13 cellular contexts compared by ENCODE assay signal in genomic region chr14:104739546-104740516, GRCh38. TPM values are rescaled to one million over a fixed set of nuclear protein-coding genes. Genes with fewer than 3 reads are reported as not detected.
A peak's percentile ranks its signal among the peaks of the same experiment; 100 is the strongest.
DNase-seq lines count a peak whose midpoint lies in the region; ATAC-seq, FAIRE-seq and TF ChIP-seq lines count a peak whose summit lies in the region.
"Had no signal": no experiment of that assay in that cellular context is flagged by ENCODE, and none has a peak within 500 bp of the region (broad histone marks: within the 10 kb centered on the region; RNA-seq: fewer than 3 reads in every experiment).

No MANE protein-coding gene starts in this region.

- H3K27ac ChIP-seq in HEK293 (ENCODE audit: extremely low read depth, low read depth, low read length): no peak overlapping the region
- peak overlapping the region; percentile 91 to 96 (median 95) for H3K27ac ChIP-seq in gastrocnemius medialis

- H3K27ac Mint-ChIP-seq in activated CD8-positive, alpha-beta memory T cell treated with anti-CD3 and anti-CD28 coated beads, Interleukin-2, amount 10 ng/mL, durations not matched to agents 7 days and 5 days: no peak overlapping the region

- no peak overlapping the region for H3K4me3 Mint-ChIP-seq in activated CD8-positive, alpha-beta memory T cell treated with anti-CD3 and anti-CD28 coated beads, Interleukin-2, amount 10 ng/mL, durations not matched to agents 7 days and 5 days
- H3K4me3 Mint-ChIP-seq: CD8-positive, alpha-beta memory T cell had no signal

- no peaks in the 10 kb centered on the region for H3K36me3 ChIP-seq in HEK293 (ENCODE audit: control insufficient read depth in 2 of 2, insufficient read depth in 1 of 2, low read length in 2 of 2)
- peaks cover 29% of the 10 kb centered on the region for H3K36me3 ChIP-seq in bronchial epithelial cell (ENCODE audit: control insufficient read depth, insufficient read depth, low read length)
- peaks cover 0 to 46% of the 10 kb centered on the region in 2 donors for H3K36me3 ChIP-seq in gastrocnemius medialis

- TF ChIP-seq POLR2A in gastrocnemius medialis (IDR thresholded peaks at IDR 0.05): no peak

- H3K4me3 ChIP-seq in HEK293 (ENCODE audit: low read depth, low read length) (no peak overlapping the region), bronchial epithelial cell (ENCODE audit: low read depth, low read length) (no peak overlapping the region), gastrocnemius medialis (no peak overlapping the region)

- H3K27me3 Mint-ChIP-seq in activated CD8-positive, alpha-beta memory T cell treated with anti-CD3 and anti-CD28 coated beads, Interleukin-2, amount 10 ng/mL, durations not matched to agents 7 days and 5 days: no peaks in the 10 kb centered on the region
- H3K27me3 Mint-ChIP-seq: CD8-positive, alpha-beta memory T cell had no signal

- DNase-seq in NCI-H146 treated with DMSO at 0.1 percent for 48 hours (lab: John Stamatoyannopoulos, UW; ENCODE audit: unreplicated experiment): peak; percentile 48
- no peak for DNase-seq in bronchial epithelial cell (ENCODE audit: low read depth)
- no peak for DNase-seq in gastrocnemius medialis
- no peak for DNase-seq in NCI-H187 treated with DMSO at 0.1 percent for 48 hours (lab: John Stamatoyannopoulos, UW)
- DNase-seq in activated CD8-positive, alpha-beta memory T cell treated with anti-CD3 and anti-CD28 coated beads, Interleukin-2, amount 10 ng/mL, durations not matched to agents 7 days and 5 days: no peak
- DNase-seq: CD8-positive, alpha-beta memory T cell; KBM-7; NCI-H1694 treated with DMSO at 0.1 percent for 48 hours; NCI-H774; SHP77 treated with DMSO at 0.1 percent for 48 hours had no signal

- in situ Hi-C loops in gastrocnemius medialis (cut with MboI; ENCODE audit: low sequenced_read_pairs in 4 of 4): no loop called here

- no peaks in the 10 kb centered on the region for H3K9me3 Mint-ChIP-seq in activated CD8-positive, alpha-beta memory T cell treated with anti-CD3 and anti-CD28 coated beads, Interleukin-2, amount 10 ng/mL, durations not matched to agents 7 days and 5 days (ENCODE audit: low read depth)
- H3K9me3 Mint-ChIP-seq: CD8-positive, alpha-beta memory T cell had no signal

- H3K4me1 ChIP-seq in HEK293 (ENCODE audit: control insufficient read depth, insufficient read depth, low read length) (no peaks in the 10 kb centered on the region), gastrocnemius medialis (peaks cover 27% of the 10 kb centered on the region in 2 donors)

- peak; percentile 94 for FAIRE-seq in bronchial epithelial cell (lab: Jason Lieb, UNC)
- FAIRE-seq: H54 had no signal

- no peak for ATAC-seq in gastrocnemius medialis
- ATAC-seq in activated CD8-positive, alpha-beta memory T cell treated with anti-CD3 and anti-CD28 coated beads, Interleukin-2, amount 10 ng/mL, durations not matched to agents 7 days and 5 days: no peak
- ATAC-seq in HG02885 (IDR thresholded peaks at IDR 0.05; ENCODE audit: poor library complexity, unreplicated experiment): no peak

- TF ChIP-seq CTCF in HEK293 (tag by site-specific recombination; IDR thresholded peaks at IDR 0.05) (no peak), bronchial epithelial cell (IDR thresholded peaks at IDR 0.05; ENCODE audit: insufficient read depth, low read length, severe bottlenecking) (no peak), gastrocnemius medialis (IDR thresholded peaks at IDR 0.05 in 4 of 5, conservative IDR thresholded peaks at IDR 0.05 in 1 of 5) (no peak)

- H3K4me1 Mint-ChIP-seq in activated CD8-positive, alpha-beta memory T cell treated with anti-CD3 and anti-CD28 coated beads, Interleukin-2, amount 10 ng/mL, durations not matched to agents 7 days and 5 days: peaks cover 5% of the 10 kb centered on the region
- H3K4me1 Mint-ChIP-seq: CD8-positive, alpha-beta memory T cell had no signal

- POLR2A ChIA-PET in HEK293 (lab: Yijun Ruan, JAX): interaction anchor here (0.5 kb wide), 1 partner anchor 25 kb away, joined by 5 read pairs; no protein-coding TSS in a partner anchor

- no peaks in the 10 kb centered on the region for H3K36me3 Mint-ChIP-seq in activated CD8-positive, alpha-beta memory T cell treated with anti-CD3 and anti-CD28 coated beads, Interleukin-2, amount 10 ng/mL, durations not matched to agents 7 days and 5 days

- no peaks in the 10 kb centered on the region for H3K9me3 ChIP-seq in HEK293 (ENCODE audit: control insufficient read depth, insufficient read depth, low read depth, low read length)
- no peaks in the 10 kb centered on the region for H3K9me3 ChIP-seq in gastrocnemius medialis

- intact Hi-C loops in gastrocnemius medialis (cut with DNase I; ENCODE audit: low total_unique reads): no loop called here

- CTCF ChIA-PET in HEK293 (lab: Yijun Ruan, JAX): interaction anchor here (0.9 kb wide), 1 partner anchor 16 kb away, joined by 3 read pairs; the partner anchor contains the start of gene ADSS1
- CTCF ChIA-PET in activated CD8-positive, alpha-beta memory T cell treated with anti-CD3 and anti-CD28 coated beads, Interleukin-2, amount 10 ng/mL, durations not matched to agents 7 days and 5 days (lab: Charles Lee): interaction anchor here (1.0 kb wide), 2 partner anchors 13 to 16 kb away, joined by 3 to 4 read pairs; partner anchors contain the start of genes ADSS1 and SIVA1

- no peaks in the 10 kb centered on the region for H3K27me3 ChIP-seq in bronchial epithelial cell (ENCODE audit: control insufficient read depth, insufficient read depth, low read length)
- H3K27me3 ChIP-seq in gastrocnemius medialis: no peaks in the 10 kb centered on the region

TF ChIP-seq in HEK293, 187 proteins besides CTCF, POLR2A, EP300 and RAD21:
- TF ChIP-seq, protein P1, sequence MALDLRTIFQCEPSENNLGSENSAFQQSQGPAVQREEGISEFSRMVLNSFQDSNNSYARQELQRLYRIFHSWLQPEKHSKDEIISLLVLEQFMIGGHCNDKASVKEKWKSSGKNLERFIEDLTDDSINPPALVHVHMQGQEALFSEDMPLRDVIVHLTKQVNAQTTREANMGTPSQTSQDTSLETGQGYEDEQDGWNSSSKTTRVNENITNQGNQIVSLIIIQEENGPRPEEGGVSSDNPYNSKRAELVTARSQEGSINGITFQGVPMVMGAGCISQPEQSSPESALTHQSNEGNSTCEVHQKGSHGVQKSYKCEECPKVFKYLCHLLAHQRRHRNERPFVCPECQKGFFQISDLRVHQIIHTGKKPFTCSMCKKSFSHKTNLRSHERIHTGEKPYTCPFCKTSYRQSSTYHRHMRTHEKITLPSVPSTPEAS (tag by site-specific recombination; IDR thresholded peaks at IDR 0.05): 0 out of 2 replicates have a peak, but pooled peaks have one; percentile 34
- TF ChIP-seq ZFHX2 (tag by site-specific recombination; conservative IDR thresholded peaks at IDR 0.05): peak; percentile 100
- no peak for TF ChIP-seq ZSCAN18 (tag by site-specific recombination; IDR thresholded peaks at IDR 0.05)
- TF ChIP-seq ZNF174 (tag by site-specific recombination; IDR thresholded peaks at IDR 0.05): no peak
- peak; percentile 98 for TF ChIP-seq EGR2 (tag by site-specific recombination; IDR thresholded peaks at IDR 0.05; ENCODE audit: low read depth)

RNA-seq across cellular contexts. Expression of gene SIVA1, which starts 13.1 kb away (rescaled TPM):
- total RNA-seq in bronchial epithelial cell: 85.0 and 95.6 TPM in 2 replicates
- total RNA-seq in gastrocnemius medialis: 100 to 1,000 TPM; 228 to 357 (median 264) TPM
- total RNA-seq in activated CD8-positive, alpha-beta memory T cell treated with anti-CD3 and anti-CD28 coated beads, Interleukin-2, amount 10 ng/mL, durations not matched to agents 7 days and 5 days: 100 to 1,000 TPM; 127 to 140 TPM

RNA-seq across cellular contexts. Expression of gene ADSS1, which starts 15.8 kb away (rescaled TPM):
- total RNA-seq in bronchial epithelial cell (18.2 and 34.3 TPM in 2 replicates), gastrocnemius medialis (100 to 1,000 TPM; 165 to 577 (median 232) TPM)
- 1 to 10 TPM; 2.5 to 3.5 TPM for total RNA-seq in activated CD8-positive, alpha-beta memory T cell treated with anti-CD3 and anti-CD28 coated beads, Interleukin-2, amount 10 ng/mL, durations not matched to agents 7 days and 5 days

RNA-seq across cellular contexts. Expression of gene INF2, which starts 50.4 kb away (rescaled TPM):
- total RNA-seq in bronchial epithelial cell (26.2 and 26.6 TPM in 2 replicates), gastrocnemius medialis (10 to 100 TPM; 11.6 to 34.6 (median 19.7) TPM)
- 10 to 100 TPM; 59.9 to 63.6 TPM for total RNA-seq in activated CD8-positive, alpha-beta memory T cell treated with anti-CD3 and anti-CD28 coated beads, Interleukin-2, amount 10 ng/mL, durations not matched to agents 7 days and 5 days

RNA-seq across cellular contexts. Expression of gene AKT1, which starts 55.7 kb away (rescaled TPM):
- total RNA-seq in bronchial epithelial cell (164 and 191 TPM in 2 replicates), gastrocnemius medialis (10 to 100 TPM; 44.4 to 70.4 (median 57.0) TPM)
- 100 to 1,000 TPM; 178 to 202 TPM for total RNA-seq in activated CD8-positive, alpha-beta memory T cell treated with anti-CD3 and anti-CD28 coated beads, Interleukin-2, amount 10 ng/mL, durations not matched to agents 7 days and 5 days
